11 cellular contexts compared by ENCODE assay signal in the genomic region with DNA sequence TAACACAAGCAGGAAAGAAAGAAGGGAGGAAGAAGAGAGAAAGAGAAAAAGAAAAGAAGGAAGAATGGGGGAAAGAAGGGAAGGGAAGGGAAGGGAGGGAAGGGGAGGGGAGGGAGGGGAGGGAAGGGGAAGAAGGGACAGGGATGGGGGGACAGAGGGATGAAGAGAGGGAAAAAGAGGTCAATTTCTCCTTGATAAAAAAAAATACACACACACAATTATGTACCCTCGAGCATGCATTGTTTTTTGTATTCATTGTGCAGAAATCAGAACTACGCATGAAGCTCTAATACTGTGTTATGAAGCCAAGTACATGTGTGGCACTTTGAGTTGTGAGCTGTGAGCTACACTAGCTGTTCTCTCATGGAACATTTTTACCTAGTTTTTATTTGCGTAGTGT.
"Had no signal": no experiment of that assay in that cellular context is flagged by ENCODE, and none has a peak within 500 bp of the region (broad histone marks: within the 10 kb centered on the region; RNA-seq: fewer than 3 reads in every experiment).

No MANE protein-coding gene starts in this region.

- FAIRE-seq: H1, H54 had no signal

- H2AFZ ChIP-seq: GM23248, GM23338 had no signal

- H3K9ac ChIP-seq: GM23248 had no signal

- H3K4me3 ChIP-seq: GM23248, GM23338, HAP-1 had no signal

- H3K4me1 ChIP-seq: HAP-1 had no signal

- ATAC-seq: GM23338, HCT116 had no signal

- DNase-seq: GM23248, GOT3, H7, H9, HCEC 1CT, HFFc6 had no signal

- H3K27ac ChIP-seq: GM23248 had no signal

- H3K9me3 ChIP-seq: HAP-1 had no signal

- H3K36me3 ChIP-seq: HAP-1 had no signal

- H3K4me2 ChIP-seq: GM23338 had no signal
